1 cellular context compared by ENCODE assay signal in the genomic region with DNA sequence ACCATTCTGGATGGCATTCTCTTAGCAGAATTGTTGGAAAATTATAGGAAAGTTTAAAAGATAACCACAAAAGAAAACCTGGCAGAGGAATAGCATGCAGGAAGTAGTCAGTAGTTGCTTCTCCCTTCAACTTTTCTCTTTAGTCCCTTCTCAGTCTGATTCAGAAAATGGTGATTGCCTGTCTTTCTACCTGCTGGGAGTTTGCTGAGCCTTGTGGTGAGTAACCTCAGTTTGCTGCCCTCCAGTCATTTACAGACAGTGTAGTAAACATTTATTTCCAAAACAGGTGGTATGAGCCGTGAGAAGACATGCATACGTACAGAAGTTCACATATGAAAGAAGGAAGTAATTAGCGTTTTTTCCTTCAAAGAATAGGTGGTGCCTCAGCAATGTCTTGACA.
TF ChIP-seq lines count a peak whose summit lies in the region.

No MANE protein-coding gene starts in this region.

TF ChIP-seq in GM12878, 131 proteins besides CTCF, POLR2A, EP300 and RAD21 (continued from another document):
- TF ChIP-seq REST (IDR thresholded peaks at IDR 0.05; ENCODE audit: low read depth, low read length) (no peak), JUNB (IDR thresholded peaks at IDR 0.05) (no peak), LARP7 (IDR thresholded peaks at IDR 0.05) (no peak), NFXL1 (IDR thresholded peaks at IDR 0.05; ENCODE audit: borderline replicate concordance) (no peak), TAF1 (IDR thresholded peaks at IDR 0.05; ENCODE audit: borderline replicate concordance, low read depth, low read length) (no peak), E4F1 (IDR thresholded peaks at IDR 0.05; ENCODE audit: borderline replicate concordance, partially characterized antibody) (no peak), RUNX3 (IDR thresholded peaks at IDR 0.05; ENCODE audit: low read length) (no peak), USF1 (IDR thresholded peaks at IDR 0.05; ENCODE audit: borderline replicate concordance, extremely low read length, insufficient read depth, low read depth, low read length) (no peak), ZNF384 (IDR thresholded peaks at IDR 0.05; ENCODE audit: borderline replicate concordance, low read depth, low read length) (no peak), YY1 (IDR thresholded peaks at IDR 0.05; ENCODE audit: low read depth, low read length) (no peak), ELK1 (IDR thresholded peaks at IDR 0.05; ENCODE audit: low read depth, low read length) (no peak)
- TF ChIP-seq, protein P1, sequence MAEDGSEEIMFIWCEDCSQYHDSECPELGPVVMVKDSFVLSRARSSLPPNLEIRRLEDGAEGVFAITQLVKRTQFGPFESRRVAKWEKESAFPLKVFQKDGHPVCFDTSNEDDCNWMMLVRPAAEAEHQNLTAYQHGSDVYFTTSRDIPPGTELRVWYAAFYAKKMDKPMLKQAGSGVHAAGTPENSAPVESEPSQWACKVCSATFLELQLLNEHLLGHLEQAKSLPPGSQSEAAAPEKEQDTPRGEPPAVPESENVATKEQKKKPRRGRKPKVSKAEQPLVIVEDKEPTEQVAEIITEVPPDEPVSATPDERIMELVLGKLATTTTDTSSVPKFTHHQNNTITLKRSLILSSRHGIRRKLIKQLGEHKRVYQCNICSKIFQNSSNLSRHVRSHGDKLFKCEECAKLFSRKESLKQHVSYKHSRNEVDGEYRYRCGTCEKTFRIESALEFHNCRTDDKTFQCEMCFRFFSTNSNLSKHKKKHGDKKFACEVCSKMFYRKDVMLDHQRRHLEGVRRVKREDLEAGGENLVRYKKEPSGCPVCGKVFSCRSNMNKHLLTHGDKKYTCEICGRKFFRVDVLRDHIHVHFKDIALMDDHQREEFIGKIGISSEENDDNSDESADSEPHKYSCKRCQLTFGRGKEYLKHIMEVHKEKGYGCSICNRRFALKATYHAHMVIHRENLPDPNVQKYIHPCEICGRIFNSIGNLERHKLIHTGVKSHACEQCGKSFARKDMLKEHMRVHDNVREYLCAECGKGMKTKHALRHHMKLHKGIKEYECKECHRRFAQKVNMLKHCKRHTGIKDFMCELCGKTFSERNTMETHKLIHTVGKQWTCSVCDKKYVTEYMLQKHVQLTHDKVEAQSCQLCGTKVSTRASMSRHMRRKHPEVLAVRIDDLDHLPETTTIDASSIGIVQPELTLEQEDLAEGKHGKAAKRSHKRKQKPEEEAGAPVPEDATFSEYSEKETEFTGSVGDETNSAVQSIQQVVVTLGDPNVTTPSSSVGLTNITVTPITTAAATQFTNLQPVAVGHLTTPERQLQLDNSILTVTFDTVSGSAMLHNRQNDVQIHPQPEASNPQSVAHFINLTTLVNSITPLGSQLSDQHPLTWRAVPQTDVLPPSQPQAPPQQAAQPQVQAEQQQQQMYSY (CRISPR knock-in tag; IDR thresholded peaks at IDR 0.05): no peak
